27 cellular contexts compared by ENCODE assay signal in the genomic region with DNA sequence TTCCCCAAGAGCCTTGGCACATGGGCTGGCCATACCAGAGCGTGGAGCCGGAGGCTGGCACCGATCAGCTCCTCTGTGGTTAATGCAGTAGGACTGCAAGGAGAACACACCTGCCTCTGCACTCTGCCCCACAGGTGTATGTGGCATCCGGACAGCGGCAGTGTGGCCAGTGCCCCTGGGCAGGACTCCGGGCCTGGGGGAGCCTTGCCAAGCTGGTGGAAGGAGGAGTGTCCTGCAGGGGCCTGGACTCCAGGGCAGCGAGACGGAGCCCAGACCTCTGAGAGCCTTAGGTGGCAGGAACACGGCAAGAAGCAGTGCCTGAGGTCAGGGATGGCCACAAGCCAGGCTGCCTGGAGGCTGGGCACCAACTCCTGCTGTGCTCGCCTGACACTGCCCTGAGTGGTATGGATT. TPM values are rescaled to one million over a fixed set of nuclear protein-coding genes. Genes with fewer than 3 reads are reported as not detected.
DNase-seq lines count a peak whose midpoint lies in the region; ATAC-seq and TF ChIP-seq lines count a peak whose summit lies in the region.
"Had no signal": no experiment of that assay in that cellular context is flagged by ENCODE, and none has a peak within 500 bp of the region (broad histone marks: within the 10 kb centered on the region; RNA-seq: fewer than 3 reads in every experiment).

No MANE protein-coding gene starts in this region.

- H3K9me3 ChIP-seq in PC-3 (ENCODE audit: low read length) = no peaks in the 10 kb centered on the region
- H3K9me3 ChIP-seq: A549, breast epithelium, colonic mucosa, heart left ventricle, psoas muscle, transverse colon had no signal

- H3K4me1 ChIP-seq in PC-3 (ENCODE audit: insufficient read depth, low read length) = no peaks in the 10 kb centered on the region
- H3K4me1 ChIP-seq: breast epithelium, colonic mucosa, psoas muscle, transverse colon had no signal

- POLR2A ChIA-PET in PC-3 (lab: Charles Lee; ENCODE audit: unreplicated experiment) = no interaction called here

- no peaks in the 10 kb centered on the region for H3F3A ChIP-seq in PC-3 (ENCODE audit: low read length, unreplicated experiment)

- H2AFZ ChIP-seq in PC-3 (ENCODE audit: low read length) = no peak overlapping the region
- H2AFZ ChIP-seq: GM23338 had no signal

- DNase-seq in activated effector memory CD4-positive, alpha-beta T cell treated with anti-CD3 and anti-CD28 coated beads, Interleukin-2, amount 50 U/mL, for 16 hours = peak; percentile 59
- no peak for DNase-seq in activated effector memory CD4-positive, alpha-beta T cell treated with Interleukin-2 at 50 U/mL for 16 hours
- no peak for DNase-seq in PC-3
- DNase-seq in left ventricle myocardium superior = peak; percentile 19
- DNase-seq in sciatic nerve (ENCODE audit: low spot score) = peak; percentile 47
- no peak for DNase-seq in NCI-H226
- no peak for DNase-seq in NCI-H2171 (lab: John Stamatoyannopoulos, UW)
- DNase-seq: activated CD4-positive, alpha-beta T cell treated with anti-CD3 and anti-CD28 coated beads, Interleukin-2, amount 10 ng/mL, durations not matched to agents 24 days and 14 days; activated naive CD4-positive, alpha-beta T cell treated with anti-CD3 and anti-CD28 coated beads, Interleukin-2, amount 10 ng/mL, durations not matched to agents 7 days and 5 days; activated T-cell treated with anti-CD3 and anti-CD28 coated beads, Interleukin-2, amount 50 U/mL, for 48 hours; AML-193; amygdala; CD8-positive, alpha-beta T cell; colonic mucosa; effector memory CD4-positive, alpha-beta T cell; NCI-H1092; NCI-H2029; stimulated activated CD4-positive, alpha-beta T cell treated with anti-CD3 and anti-CD28 coated beads, Interleukin-2, amount 100 ng/mL, for 24 hours; transverse colon had no signal

- H3K9ac ChIP-seq in PC-3 (ENCODE audit: low read length) = no peak overlapping the region

- H3K4me3 ChIP-seq in PC-3 (ENCODE audit: low read length) = no peak overlapping the region
- H3K4me3 ChIP-seq: A549, breast epithelium, colonic mucosa, GM23338, heart left ventricle, psoas muscle, smooth muscle cell, transverse colon had no signal

- no peak for TF ChIP-seq CTCF in PC-3 (conservative IDR thresholded peaks at IDR 0.05; ENCODE audit: low read depth, low read length)

- H3K79me2 ChIP-seq in PC-3 (ENCODE audit: low read length) = no peaks in the 10 kb centered on the region

- intact Hi-C loops in PC-3 (cut with micrococcal nuclease) = no loop called here
- intact Hi-C loops in left ventricle myocardium superior (cut with micrococcal nuclease) = no loop called here
- intact Hi-C loops in sciatic nerve (cut with DNase I) = no loop called here

- ATAC-seq in PC-3 = peak; percentile 31
- ATAC-seq in left ventricle myocardium superior = no peak
- ATAC-seq in sciatic nerve = no peak
- no peak for ATAC-seq in GM21423 (IDR thresholded peaks at IDR 0.05; ENCODE audit: unreplicated experiment)
- ATAC-seq: A549; CD8-positive, alpha-beta T cell; GM23338; psoas muscle had no signal

- no peaks in the 10 kb centered on the region for H3K9me2 ChIP-seq in PC-3 (replicated peaks; ENCODE audit: low read length)

- no peaks in the 10 kb centered on the region for H4K20me1 ChIP-seq in PC-3 (ENCODE audit: low read length)

- H3K27me3 ChIP-seq in PC-3 (ENCODE audit: low read length) = peaks cover 20% of the 10 kb centered on the region

- no peaks in the 10 kb centered on the region for H3K36me3 ChIP-seq in PC-3 (ENCODE audit: low read depth, low read length)
- H3K36me3 ChIP-seq: breast epithelium, colonic mucosa, heart left ventricle, transverse colon had no signal

- H3K4me2 ChIP-seq in PC-3 (ENCODE audit: low read length) = no peak overlapping the region
- H3K4me2 ChIP-seq: A549, GM23338, smooth muscle cell had no signal

- H3K27ac ChIP-seq in PC-3 (ENCODE audit: low read length) = no peak overlapping the region
- H3K27ac ChIP-seq: A549, breast epithelium, colonic mucosa, heart left ventricle, psoas muscle, transverse colon had no signal

- CTCF ChIA-PET in PC-3 (lab: Charles Lee) = no interaction called here

- no TSS peak for BruUV-seq in PC-3 (replicated peaks; lab: Mats Ljungman, UMichigan)

RNA-seq across cellular contexts. Expression of gene BEGAIN, which starts 5.2 kb away (rescaled TPM):
- total RNA-seq in PC-3 (2014; rRNA removed) (3.5 and 3.8 TPM in 2 replicates), left ventricle myocardium superior (0.79 TPM), sciatic nerve (12.3 TPM)
- total RNA-seq: fibroblast of villous mesenchyme had no signal

Comparison
In these comparisons a context has a peak if more than half of its experiments do, and no peak if none do; other contexts are left out.
1. DNase-seq: peak in activated effector memory CD4-positive, alpha-beta T cell treated with anti-CD3 and anti-CD28 coated beads, Interleukin-2, amount 50 U/mL, for 16 hours (single experiment), left ventricle myocardium superior (single experiment) and sciatic nerve (single experiment); none in activated effector memory CD4-positive, alpha-beta T cell treated with Interleukin-2 at 50 U/mL for 16 hours (single experiment), PC-3 (single experiment), NCI-H226 (single experiment) and NCI-H2171 (single experiment).